ENCODE assay signal across 29 cellular contexts in the genomic region with DNA sequence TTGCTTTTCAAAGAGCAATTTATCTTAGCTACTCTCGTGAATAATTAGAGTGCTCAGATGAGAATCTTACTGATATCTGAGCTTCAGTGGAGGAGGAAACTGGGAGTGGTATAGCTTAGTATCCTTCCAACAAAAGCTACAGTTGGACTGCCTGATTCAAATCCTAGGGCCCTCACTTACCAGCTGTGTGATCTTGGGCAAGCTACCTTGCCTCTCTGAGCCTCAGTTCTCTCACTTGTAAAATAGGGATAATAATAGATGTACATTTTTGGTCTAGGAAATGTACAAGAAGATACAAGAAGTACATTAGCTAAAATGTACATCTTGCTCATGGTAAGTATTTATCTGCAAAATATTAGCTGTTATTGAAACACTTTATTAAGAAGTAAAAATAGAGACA.
"Had no signal": no experiment of that assay in that cellular context is flagged by ENCODE, and none has a peak within 500 bp of the region (broad histone marks: within the 10 kb centered on the region; RNA-seq: fewer than 3 reads in every experiment).

No MANE protein-coding gene starts in this region.

- H3K27me3 Mint-ChIP-seq: dendritic cell treated with granulocyte-macrophage colony-stimulating factor and Interleukin-4, amounts not matched to agents 40 ng/mL and 50 ng/mL, for 4 days; effector memory CD8-positive, alpha-beta T cell had no signal

- H3K36me3 ChIP-seq: colonic mucosa, esophagus muscularis mucosa, esophagus squamous epithelium, gastrocnemius medialis, gastroesophageal sphincter, heart left ventricle, heart right ventricle had no signal

- H3K4me1 ChIP-seq: colonic mucosa, esophagus muscularis mucosa, esophagus squamous epithelium, foreskin keratinocyte, gastrocnemius medialis, gastroesophageal sphincter, heart left ventricle, heart right ventricle had no signal

- H3K4me3 ChIP-seq: colonic mucosa, coronary artery, dorsolateral prefrontal cortex, esophagus muscularis mucosa, esophagus squamous epithelium, gastrocnemius medialis, gastroesophageal sphincter, heart left ventricle, heart right ventricle had no signal

- ATAC-seq: effector memory CD8-positive, alpha-beta T cell; esophagus mucosa; foreskin keratinocyte; gastrocnemius medialis; gastroesophageal sphincter; heart left ventricle; heart right ventricle had no signal

- H3K27ac Mint-ChIP-seq: dendritic cell treated with granulocyte-macrophage colony-stimulating factor and Interleukin-4, amounts not matched to agents 40 ng/mL and 50 ng/mL, for 4 days; effector memory CD8-positive, alpha-beta T cell; endodermal cell had no signal

- DNase-seq: colonic mucosa; cortex of kidney; dermis blood vessel endothelial cell; dorsolateral prefrontal cortex; effector CD4-positive, alpha-beta T cell; effector CD8-positive, alpha-beta T cell; effector memory CD4-positive, alpha-beta T cell; effector memory CD8-positive, alpha-beta T cell; endodermal cell; erythroblast; esophagus squamous epithelium; foreskin fibroblast; foreskin keratinocyte; foreskin melanocyte; gastrocnemius medialis; glutamatergic neuron; head of caudate nucleus; heart left ventricle; heart right ventricle had no signal

- H3K27me3 ChIP-seq: colonic mucosa, esophagus muscularis mucosa, esophagus squamous epithelium, foreskin keratinocyte, gastrocnemius medialis had no signal

- FAIRE-seq: colon, endometrium, endothelial cell of umbilical vein, frontal cortex had no signal

- H3K9me3 ChIP-seq: colonic mucosa, esophagus muscularis mucosa, esophagus squamous epithelium, gastrocnemius medialis, gastroesophageal sphincter, heart left ventricle, heart right ventricle had no signal

- H3K27ac ChIP-seq: colonic mucosa, coronary artery, dorsolateral prefrontal cortex, epithelial cell of prostate, esophagus muscularis mucosa, esophagus squamous epithelium, foreskin keratinocyte, gastrocnemius medialis, gastroesophageal sphincter, heart left ventricle, heart right ventricle had no signal

- H3K4me3 Mint-ChIP-seq: dendritic cell treated with granulocyte-macrophage colony-stimulating factor and Interleukin-4, amounts not matched to agents 40 ng/mL and 50 ng/mL, for 4 days; effector memory CD8-positive, alpha-beta T cell; endodermal cell had no signal

- H3K4me1 Mint-ChIP-seq: endodermal cell had no signal
